Comparison of ENCODE assay signal across 1 cellular context in the genomic region with DNA sequence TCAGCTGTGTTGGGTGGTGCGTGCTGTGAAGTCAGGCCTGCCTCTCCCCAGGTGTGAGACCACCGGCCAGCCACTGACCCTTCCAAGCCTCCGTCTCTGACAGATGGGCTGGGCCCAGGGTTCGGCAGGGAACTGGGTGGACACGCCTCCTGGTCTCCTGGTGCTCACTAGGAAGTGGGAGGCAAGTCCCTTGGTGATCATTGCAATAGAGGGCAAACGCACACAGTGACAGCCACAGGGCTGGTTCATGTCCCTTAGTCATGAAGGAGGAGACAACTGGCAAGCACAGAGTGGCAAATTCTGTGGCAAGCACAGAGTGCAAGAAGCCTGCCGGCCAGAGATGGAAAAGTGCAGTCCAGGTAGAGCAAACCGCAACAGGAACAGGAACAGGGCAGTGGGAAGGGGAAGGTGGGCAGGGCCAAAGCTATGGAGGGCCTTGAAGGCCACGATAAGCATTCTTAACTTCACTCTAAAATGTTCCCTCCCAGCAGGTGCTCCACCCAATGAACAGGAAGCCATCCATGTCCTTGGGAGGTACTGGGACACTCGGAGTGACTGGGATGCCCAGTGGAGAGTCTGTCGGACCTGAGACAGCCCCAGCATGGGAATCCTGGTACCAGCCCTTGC.
TF ChIP-seq lines count a peak whose summit lies in the region.

No MANE protein-coding gene starts in this region.

TF ChIP-seq in HepG2, 621 proteins besides CTCF, POLR2A, EP300 and RAD21:
- TF ChIP-seq CENPX (CRISPR knock-in tag; IDR thresholded peaks at IDR 0.05) (no peak), ZSCAN31 (CRISPR knock-in tag; IDR thresholded peaks at IDR 0.05; ENCODE audit: low read depth) (no peak), NRL (CRISPR knock-in tag; IDR thresholded peaks at IDR 0.05; ENCODE audit: borderline replicate concordance) (0 out of 2 replicates have a peak, but pooled peaks have one; percentile 52), ZNF142 (CRISPR knock-in tag; IDR thresholded peaks at IDR 0.05) (no peak), HOXD1 (CRISPR knock-in tag; IDR thresholded peaks at IDR 0.05) (no peak), TBX2 (CRISPR knock-in tag; IDR thresholded peaks at IDR 0.05; ENCODE audit: borderline replicate concordance) (peak; percentile 41; the same call in 1 of the 2 replicates), TEAD3 (CRISPR knock-in tag; optimal IDR thresholded peaks at IDR 0.05; ENCODE audit: borderline replicate concordance) (peak; percentile 10), ZNF34 (CRISPR knock-in tag; IDR thresholded peaks at IDR 0.05; ENCODE audit: borderline replicate concordance) (no peak), FOXK1 (CRISPR knock-in tag; IDR thresholded peaks at IDR 0.05; ENCODE audit: borderline replicate concordance, low read depth) (no peak), ZNF83 (CRISPR knock-in tag; IDR thresholded peaks at IDR 0.05; ENCODE audit: borderline replicate concordance) (no peak), JUN (CRISPR knock-in tag; IDR thresholded peaks at IDR 0.05) (no peak), HMG20A (CRISPR knock-in tag; IDR thresholded peaks at IDR 0.05; ENCODE audit: borderline replicate concordance) (no peak), RBM22 (optimal IDR thresholded peaks at IDR 0.05; ENCODE audit: low read length) (peak; percentile 76), ZNF205 (CRISPR knock-in tag; IDR thresholded peaks at IDR 0.05) (no peak), HHEX (CRISPR knock-in tag; IDR thresholded peaks at IDR 0.05) (no peak), XBP1 (CRISPR knock-in tag; IDR thresholded peaks at IDR 0.05) (no peak), PHF21A (CRISPR knock-in tag; IDR thresholded peaks at IDR 0.05) (no peak), ZNF335 (CRISPR knock-in tag; IDR thresholded peaks at IDR 0.05) (no peak), ZBTB4 (CRISPR knock-in tag; IDR thresholded peaks at IDR 0.05; ENCODE audit: borderline replicate concordance) (no peak), ZXDC (CRISPR knock-in tag; IDR thresholded peaks at IDR 0.05) (no peak), HNF4G (IDR thresholded peaks at IDR 0.05; ENCODE audit: borderline replicate concordance, low read depth, low read length) (no peak), HNF4G (CRISPR knock-in tag; IDR thresholded peaks at IDR 0.05; ENCODE audit: borderline replicate concordance, low read depth) (no peak), ELF4 (CRISPR knock-in tag; IDR thresholded peaks at IDR 0.05; ENCODE audit: borderline replicate concordance) (0 out of 2 replicates have a peak, but pooled peaks have one; percentile 47), ZNF121 (CRISPR knock-in tag; IDR thresholded peaks at IDR 0.05) (no peak), JARID2 (CRISPR knock-in tag; IDR thresholded peaks at IDR 0.05; ENCODE audit: insufficient replicate concordance) (no peak)
- TF ChIP-seq, protein P1, sequence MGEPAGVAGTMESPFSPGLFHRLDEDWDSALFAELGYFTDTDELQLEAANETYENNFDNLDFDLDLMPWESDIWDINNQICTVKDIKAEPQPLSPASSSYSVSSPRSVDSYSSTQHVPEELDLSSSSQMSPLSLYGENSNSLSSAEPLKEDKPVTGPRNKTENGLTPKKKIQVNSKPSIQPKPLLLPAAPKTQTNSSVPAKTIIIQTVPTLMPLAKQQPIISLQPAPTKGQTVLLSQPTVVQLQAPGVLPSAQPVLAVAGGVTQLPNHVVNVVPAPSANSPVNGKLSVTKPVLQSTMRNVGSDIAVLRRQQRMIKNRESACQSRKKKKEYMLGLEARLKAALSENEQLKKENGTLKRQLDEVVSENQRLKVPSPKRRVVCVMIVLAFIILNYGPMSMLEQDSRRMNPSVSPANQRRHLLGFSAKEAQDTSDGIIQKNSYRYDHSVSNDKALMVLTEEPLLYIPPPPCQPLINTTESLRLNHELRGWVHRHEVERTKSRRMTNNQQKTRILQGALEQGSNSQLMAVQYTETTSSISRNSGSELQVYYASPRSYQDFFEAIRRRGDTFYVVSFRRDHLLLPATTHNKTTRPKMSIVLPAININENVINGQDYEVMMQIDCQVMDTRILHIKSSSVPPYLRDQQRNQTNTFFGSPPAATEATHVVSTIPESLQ (CRISPR knock-in tag; conservative IDR thresholded peaks at IDR 0.05): no peak
- TF ChIP-seq, protein P2, sequence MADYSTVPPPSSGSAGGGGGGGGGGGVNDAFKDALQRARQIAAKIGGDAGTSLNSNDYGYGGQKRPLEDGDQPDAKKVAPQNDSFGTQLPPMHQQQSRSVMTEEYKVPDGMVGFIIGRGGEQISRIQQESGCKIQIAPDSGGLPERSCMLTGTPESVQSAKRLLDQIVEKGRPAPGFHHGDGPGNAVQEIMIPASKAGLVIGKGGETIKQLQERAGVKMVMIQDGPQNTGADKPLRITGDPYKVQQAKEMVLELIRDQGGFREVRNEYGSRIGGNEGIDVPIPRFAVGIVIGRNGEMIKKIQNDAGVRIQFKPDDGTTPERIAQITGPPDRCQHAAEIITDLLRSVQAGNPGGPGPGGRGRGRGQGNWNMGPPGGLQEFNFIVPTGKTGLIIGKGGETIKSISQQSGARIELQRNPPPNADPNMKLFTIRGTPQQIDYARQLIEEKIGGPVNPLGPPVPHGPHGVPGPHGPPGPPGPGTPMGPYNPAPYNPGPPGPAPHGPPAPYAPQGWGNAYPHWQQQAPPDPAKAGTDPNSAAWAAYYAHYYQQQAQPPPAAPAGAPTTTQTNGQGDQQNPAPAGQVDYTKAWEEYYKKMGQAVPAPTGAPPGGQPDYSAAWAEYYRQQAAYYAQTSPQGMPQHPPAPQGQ (CRISPR knock-in tag; IDR thresholded peaks at IDR 0.05; ENCODE audit: borderline replicate concordance): no peak
TF ChIP-seq in HepG2: peak in this region for 5.
